In genomic region chr5:176548967-176549444, GRCh38 we compare ENCODE assay signal across 1 cellular context.
TF ChIP-seq lines count a peak whose summit lies in the region.

A gene with protein sequence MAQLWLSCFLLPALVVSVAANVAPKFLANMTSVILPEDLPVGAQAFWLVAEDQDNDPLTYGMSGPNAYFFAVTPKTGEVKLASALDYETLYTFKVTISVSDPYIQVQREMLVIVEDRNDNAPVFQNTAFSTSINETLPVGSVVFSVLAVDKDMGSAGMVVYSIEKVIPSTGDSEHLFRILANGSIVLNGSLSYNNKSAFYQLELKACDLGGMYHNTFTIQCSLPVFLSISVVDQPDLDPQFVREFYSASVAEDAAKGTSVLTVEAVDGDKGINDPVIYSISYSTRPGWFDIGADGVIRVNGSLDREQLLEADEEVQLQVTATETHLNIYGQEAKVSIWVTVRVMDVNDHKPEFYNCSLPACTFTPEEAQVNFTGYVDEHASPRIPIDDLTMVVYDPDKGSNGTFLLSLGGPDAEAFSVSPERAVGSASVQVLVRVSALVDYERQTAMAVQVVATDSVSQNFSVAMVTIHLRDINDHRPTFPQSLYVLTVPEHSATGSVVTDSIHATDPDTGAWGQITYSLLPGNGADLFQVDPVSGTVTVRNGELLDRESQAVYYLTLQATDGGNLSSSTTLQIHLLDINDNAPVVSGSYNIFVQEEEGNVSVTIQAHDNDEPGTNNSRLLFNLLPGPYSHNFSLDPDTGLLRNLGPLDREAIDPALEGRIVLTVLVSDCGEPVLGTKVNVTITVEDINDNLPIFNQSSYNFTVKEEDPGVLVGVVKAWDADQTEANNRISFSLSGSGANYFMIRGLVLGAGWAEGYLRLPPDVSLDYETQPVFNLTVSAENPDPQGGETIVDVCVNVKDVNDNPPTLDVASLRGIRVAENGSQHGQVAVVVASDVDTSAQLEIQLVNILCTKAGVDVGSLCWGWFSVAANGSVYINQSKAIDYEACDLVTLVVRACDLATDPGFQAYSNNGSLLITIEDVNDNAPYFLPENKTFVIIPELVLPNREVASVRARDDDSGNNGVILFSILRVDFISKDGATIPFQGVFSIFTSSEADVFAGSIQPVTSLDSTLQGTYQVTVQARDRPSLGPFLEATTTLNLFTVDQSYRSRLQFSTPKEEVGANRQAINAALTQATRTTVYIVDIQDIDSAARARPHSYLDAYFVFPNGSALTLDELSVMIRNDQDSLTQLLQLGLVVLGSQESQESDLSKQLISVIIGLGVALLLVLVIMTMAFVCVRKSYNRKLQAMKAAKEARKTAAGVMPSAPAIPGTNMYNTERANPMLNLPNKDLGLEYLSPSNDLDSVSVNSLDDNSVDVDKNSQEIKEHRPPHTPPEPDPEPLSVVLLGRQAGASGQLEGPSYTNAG (N-terminal part only) (plus strand): TSS chr5:176549342. CDS start chr5:176565353, 16,011 bp downstream.

TF ChIP-seq in GM23338, 12 proteins besides CTCF, POLR2A, EP300 and RAD21:
- TF ChIP-seq, protein P1, sequence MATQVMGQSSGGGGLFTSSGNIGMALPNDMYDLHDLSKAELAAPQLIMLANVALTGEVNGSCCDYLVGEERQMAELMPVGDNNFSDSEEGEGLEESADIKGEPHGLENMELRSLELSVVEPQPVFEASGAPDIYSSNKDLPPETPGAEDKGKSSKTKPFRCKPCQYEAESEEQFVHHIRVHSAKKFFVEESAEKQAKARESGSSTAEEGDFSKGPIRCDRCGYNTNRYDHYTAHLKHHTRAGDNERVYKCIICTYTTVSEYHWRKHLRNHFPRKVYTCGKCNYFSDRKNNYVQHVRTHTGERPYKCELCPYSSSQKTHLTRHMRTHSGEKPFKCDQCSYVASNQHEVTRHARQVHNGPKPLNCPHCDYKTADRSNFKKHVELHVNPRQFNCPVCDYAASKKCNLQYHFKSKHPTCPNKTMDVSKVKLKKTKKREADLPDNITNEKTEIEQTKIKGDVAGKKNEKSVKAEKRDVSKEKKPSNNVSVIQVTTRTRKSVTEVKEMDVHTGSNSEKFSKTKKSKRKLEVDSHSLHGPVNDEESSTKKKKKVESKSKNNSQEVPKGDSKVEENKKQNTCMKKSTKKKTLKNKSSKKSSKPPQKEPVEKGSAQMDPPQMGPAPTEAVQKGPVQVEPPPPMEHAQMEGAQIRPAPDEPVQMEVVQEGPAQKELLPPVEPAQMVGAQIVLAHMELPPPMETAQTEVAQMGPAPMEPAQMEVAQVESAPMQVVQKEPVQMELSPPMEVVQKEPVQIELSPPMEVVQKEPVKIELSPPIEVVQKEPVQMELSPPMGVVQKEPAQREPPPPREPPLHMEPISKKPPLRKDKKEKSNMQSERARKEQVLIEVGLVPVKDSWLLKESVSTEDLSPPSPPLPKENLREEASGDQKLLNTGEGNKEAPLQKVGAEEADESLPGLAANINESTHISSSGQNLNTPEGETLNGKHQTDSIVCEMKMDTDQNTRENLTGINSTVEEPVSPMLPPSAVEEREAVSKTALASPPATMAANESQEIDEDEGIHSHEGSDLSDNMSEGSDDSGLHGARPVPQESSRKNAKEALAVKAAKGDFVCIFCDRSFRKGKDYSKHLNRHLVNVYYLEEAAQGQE (IDR thresholded peaks at IDR 0.05; ENCODE audit: unreplicated experiment), result no peak
- TF ChIP-seq POLR2AphosphoS5 (IDR thresholded peaks at IDR 0.05; ENCODE audit: low read depth) (no peak), JUNB (IDR thresholded peaks at IDR 0.05; ENCODE audit: unreplicated experiment) (no peak), ZNF114 (CRISPR knock-in tag; IDR thresholded peaks at IDR 0.05) (no peak), EZH2 (IDR thresholded peaks at IDR 0.05; ENCODE audit: low read depth, unreplicated experiment) (no peak), ZNF331 (CRISPR knock-in tag; IDR thresholded peaks at IDR 0.05; ENCODE audit: low read depth) (no peak)
- TF ChIP-seq, protein P2, sequence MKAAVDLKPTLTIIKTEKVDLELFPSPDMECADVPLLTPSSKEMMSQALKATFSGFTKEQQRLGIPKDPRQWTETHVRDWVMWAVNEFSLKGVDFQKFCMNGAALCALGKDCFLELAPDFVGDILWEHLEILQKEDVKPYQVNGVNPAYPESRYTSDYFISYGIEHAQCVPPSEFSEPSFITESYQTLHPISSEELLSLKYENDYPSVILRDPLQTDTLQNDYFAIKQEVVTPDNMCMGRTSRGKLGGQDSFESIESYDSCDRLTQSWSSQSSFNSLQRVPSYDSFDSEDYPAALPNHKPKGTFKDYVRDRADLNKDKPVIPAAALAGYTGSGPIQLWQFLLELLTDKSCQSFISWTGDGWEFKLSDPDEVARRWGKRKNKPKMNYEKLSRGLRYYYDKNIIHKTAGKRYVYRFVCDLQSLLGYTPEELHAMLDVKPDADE (IDR thresholded peaks at IDR 0.05), result no peak
